Comparison of ENCODE assay signal across 1 cellular context in genomic region chr7:154757756-154758155, GRCh38.
TF ChIP-seq lines count a peak whose summit lies in the region.

No MANE protein-coding gene starts in this region.

TF ChIP-seq in H1, 55 proteins besides CTCF, POLR2A, EP300 and RAD21:
- TF ChIP-seq, protein P1, sequence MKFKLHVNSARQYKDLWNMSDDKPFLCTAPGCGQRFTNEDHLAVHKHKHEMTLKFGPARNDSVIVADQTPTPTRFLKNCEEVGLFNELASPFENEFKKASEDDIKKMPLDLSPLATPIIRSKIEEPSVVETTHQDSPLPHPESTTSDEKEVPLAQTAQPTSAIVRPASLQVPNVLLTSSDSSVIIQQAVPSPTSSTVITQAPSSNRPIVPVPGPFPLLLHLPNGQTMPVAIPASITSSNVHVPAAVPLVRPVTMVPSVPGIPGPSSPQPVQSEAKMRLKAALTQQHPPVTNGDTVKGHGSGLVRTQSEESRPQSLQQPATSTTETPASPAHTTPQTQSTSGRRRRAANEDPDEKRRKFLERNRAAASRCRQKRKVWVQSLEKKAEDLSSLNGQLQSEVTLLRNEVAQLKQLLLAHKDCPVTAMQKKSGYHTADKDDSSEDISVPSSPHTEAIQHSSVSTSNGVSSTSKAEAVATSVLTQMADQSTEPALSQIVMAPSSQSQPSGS (IDR thresholded peaks at IDR 0.05; ENCODE audit: low read length): no peak
- no peak for TF ChIP-seq CEBPB (IDR thresholded peaks at IDR 0.05; ENCODE audit: low read depth, low read length)
- no peak for TF ChIP-seq RXRA (IDR thresholded peaks at IDR 0.05; ENCODE audit: insufficient read depth, low read depth, low read length)
- TF ChIP-seq CREB1 (IDR thresholded peaks at IDR 0.05): no peak
- TF ChIP-seq MAX (IDR thresholded peaks at IDR 0.05): no peak
- no peak for TF ChIP-seq SIRT6 (IDR thresholded peaks at IDR 0.05; ENCODE audit: low read length)
- TF ChIP-seq CTBP2 (IDR thresholded peaks at IDR 0.05; ENCODE audit: borderline replicate concordance, insufficient read depth, insufficient read length, low read length): no peak
- TF ChIP-seq ATF3 (IDR thresholded peaks at IDR 0.05; ENCODE audit: insufficient read depth, low read depth, low read length): no peak
- no peak for TF ChIP-seq TBP (IDR thresholded peaks at IDR 0.05; ENCODE audit: low read depth, low read length)
- TF ChIP-seq YY1 (IDR thresholded peaks at IDR 0.05; ENCODE audit: low read depth, low read length): no peak
